In the genomic region with DNA sequence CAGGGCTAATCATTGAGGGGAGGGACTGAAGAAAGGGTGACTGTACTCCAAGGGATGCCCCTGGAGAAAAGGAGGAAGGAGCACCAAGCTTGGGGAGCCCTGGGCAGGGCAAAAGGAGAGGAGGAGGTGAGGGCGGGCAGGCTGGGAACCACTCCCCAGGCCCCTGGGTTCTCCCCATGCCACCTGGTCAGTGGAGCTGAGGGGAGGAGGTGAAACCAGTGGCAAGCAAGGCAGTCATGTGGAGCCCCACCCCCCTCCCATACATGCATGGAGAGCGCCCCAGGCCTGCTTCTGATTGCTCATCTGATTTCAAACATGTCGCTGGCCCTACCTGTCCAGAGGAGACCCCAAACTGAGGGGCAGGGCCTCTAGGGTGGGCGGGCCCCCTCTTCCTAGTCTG, we compare ENCODE assay signal across 18 cellular contexts. TPM values are rescaled to one million over a fixed set of nuclear protein-coding genes. Genes with fewer than 3 reads are reported as not detected.
A peak's percentile ranks its signal among the peaks of the same experiment; 100 is the strongest.
DNase-seq lines count a peak whose midpoint lies in the region; ATAC-seq and TF ChIP-seq lines count a peak whose summit lies in the region.
"Had no signal": no experiment of that assay in that cellular context is flagged by ENCODE, and none has a peak within 500 bp of the region (broad histone marks: within the 10 kb centered on the region; RNA-seq: fewer than 3 reads in every experiment).

No MANE protein-coding gene starts in this region.

- peaks cover 46% of the 10 kb centered on the region for H3K4me1 Mint-ChIP-seq in activated CD8-positive, alpha-beta T cell treated with anti-CD3 and anti-CD28 coated beads, Interleukin-2, amount 10 ng/mL, durations not matched to agents 7 days and 5 days (ENCODE audit: low read depth)
- H3K4me1 Mint-ChIP-seq in activated CD8-positive, alpha-beta T cell treated with anti-CD3 and anti-CD28 coated beads for 36 hours (ENCODE audit: low read depth): peaks cover 41% of the 10 kb centered on the region
- no peaks in the 10 kb centered on the region for H3K4me1 Mint-ChIP-seq in chondrocyte (ENCODE audit: low read depth)

- no peak for ATAC-seq in activated CD8-positive, alpha-beta T cell treated with anti-CD3 and anti-CD28 coated beads, Interleukin-2, amount 10 ng/mL, durations not matched to agents 7 days and 5 days
- ATAC-seq in activated CD8-positive, alpha-beta T cell treated with anti-CD3 and anti-CD28 coated beads for 36 hours: no peak
- ATAC-seq in body of pancreas (no peak), HG03378 (IDR thresholded peaks at IDR 0.05; ENCODE audit: unreplicated experiment) (no peak)

- H3K27ac Mint-ChIP-seq in activated CD8-positive, alpha-beta T cell treated with anti-CD3 and anti-CD28 coated beads, Interleukin-2, amount 10 ng/mL, durations not matched to agents 7 days and 5 days: peak overlapping the region; percentile 41
- H3K27ac Mint-ChIP-seq in activated CD8-positive, alpha-beta T cell treated with anti-CD3 and anti-CD28 coated beads for 36 hours: no peak overlapping the region
- no peak overlapping the region for H3K27ac Mint-ChIP-seq in chondrocyte (ENCODE audit: unreplicated experiment)
- H3K27ac Mint-ChIP-seq: CD4-positive, alpha-beta T cell; HFFc6 had no signal

- no peak for DNase-seq in activated CD8-positive, alpha-beta T cell treated with anti-CD3 and anti-CD28 coated beads, Interleukin-2, amount 10 ng/mL, durations not matched to agents 7 days and 5 days
- no peak for DNase-seq in activated CD8-positive, alpha-beta T cell treated with anti-CD3 and anti-CD28 coated beads for 36 hours
- DNase-seq in chondrocyte (ENCODE audit: low spot score) (peak; percentile 63), posterior vena cava (ENCODE audit: low spot score) (peak; percentile 26), body of pancreas (no peak), superior temporal gyrus (ENCODE audit: extremely low spot score) (no peak)
- DNase-seq: AML-193; Caco-2; CD4-positive, alpha-beta T cell; GM23248; HCEC 1CT; HFFc6 had no signal

- H3K4me3 ChIP-seq in body of pancreas: no peak overlapping the region
- H3K4me3 ChIP-seq: A549, GM23248 had no signal

- no peak for TF ChIP-seq POLR2A in body of pancreas (IDR thresholded peaks at IDR 0.05)

- no peaks in the 10 kb centered on the region for H3K36me3 ChIP-seq in body of pancreas (replicated peaks in 1 of 2; ENCODE audit: insufficient read depth in 1 of 2, low read depth in 2 of 2)

- H3K27me3 ChIP-seq in body of pancreas: peaks cover 0 to 12% of the 10 kb centered on the region in 2 donors

- H3K27me3 Mint-ChIP-seq in activated CD8-positive, alpha-beta T cell treated with anti-CD3 and anti-CD28 coated beads, Interleukin-2, amount 10 ng/mL, durations not matched to agents 7 days and 5 days (ENCODE audit: low read depth): peaks cover 26% of the 10 kb centered on the region
- H3K27me3 Mint-ChIP-seq in activated CD8-positive, alpha-beta T cell treated with anti-CD3 and anti-CD28 coated beads for 36 hours: peaks cover 49% of the 10 kb centered on the region
- H3K27me3 Mint-ChIP-seq in chondrocyte (ENCODE audit: low read depth): peaks cover 54% of the 10 kb centered on the region

- H3K4me1 ChIP-seq in body of pancreas: peaks cover 3% of the 10 kb centered on the region
- H3K4me1 ChIP-seq: A549, Caco-2 had no signal

- no peaks in the 10 kb centered on the region for H3K9me3 Mint-ChIP-seq in activated CD8-positive, alpha-beta T cell treated with anti-CD3 and anti-CD28 coated beads, Interleukin-2, amount 10 ng/mL, durations not matched to agents 7 days and 5 days (ENCODE audit: insufficient read depth)
- no peaks in the 10 kb centered on the region for H3K9me3 Mint-ChIP-seq in activated CD8-positive, alpha-beta T cell treated with anti-CD3 and anti-CD28 coated beads for 36 hours
- no peaks in the 10 kb centered on the region for H3K9me3 Mint-ChIP-seq in chondrocyte (ENCODE audit: low read depth)
- H3K9me3 Mint-ChIP-seq: CD4-positive, alpha-beta T cell; HFFc6 had no signal

- POLR2A ChIA-PET in activated CD8-positive, alpha-beta T cell treated with anti-CD3 and anti-CD28 coated beads, Interleukin-2, amount 10 ng/mL, durations not matched to agents 7 days and 5 days (lab: Charles Lee): interaction anchor here (1.5 kb wide), 1 partner anchor 32 kb away, joined by 6 read pairs; no protein-coding TSS in a partner anchor
- POLR2A ChIA-PET in activated CD8-positive, alpha-beta T cell treated with anti-CD3 and anti-CD28 coated beads for 36 hours (lab: Charles Lee): interaction anchor here (1.0 kb wide), 1 partner anchor 12 kb away, joined by 3 read pairs; no protein-coding TSS in a partner anchor

- 41 to 69% methylated on average over 2 to 4 of the region's 4 CpGs for WGBS in body of pancreas, 2 donors

- TF ChIP-seq CTCF in activated CD8-positive, alpha-beta T cell treated with anti-CD3 and anti-CD28 coated beads for 36 hours (IDR thresholded peaks at IDR 0.05): no peak
- TF ChIP-seq CTCF in chondrocyte (IDR thresholded peaks at IDR 0.05) (no peak), body of pancreas (IDR thresholded peaks at IDR 0.05) (no peak)

- no peaks in the 10 kb centered on the region for H3K9me3 ChIP-seq in body of pancreas
- H3K9me3 ChIP-seq: A549, Caco-2 had no signal

- H3K4me3 Mint-ChIP-seq in activated CD8-positive, alpha-beta T cell treated with anti-CD3 and anti-CD28 coated beads, Interleukin-2, amount 10 ng/mL, durations not matched to agents 7 days and 5 days: no peak overlapping the region
- no peak overlapping the region for H3K4me3 Mint-ChIP-seq in activated CD8-positive, alpha-beta T cell treated with anti-CD3 and anti-CD28 coated beads for 36 hours
- no peak overlapping the region for H3K4me3 Mint-ChIP-seq in chondrocyte (ENCODE audit: unreplicated experiment)
- H3K4me3 Mint-ChIP-seq: CD4-positive, alpha-beta T cell; HFFc6 had no signal

- peaks cover 2% of the 10 kb centered on the region for H3K36me3 Mint-ChIP-seq in activated CD8-positive, alpha-beta T cell treated with anti-CD3 and anti-CD28 coated beads, Interleukin-2, amount 10 ng/mL, durations not matched to agents 7 days and 5 days (ENCODE audit: low read depth)
- no peaks in the 10 kb centered on the region for H3K36me3 Mint-ChIP-seq in activated CD8-positive, alpha-beta T cell treated with anti-CD3 and anti-CD28 coated beads for 36 hours (ENCODE audit: low read depth)
- peaks cover 2% of the 10 kb centered on the region for H3K36me3 Mint-ChIP-seq in chondrocyte (ENCODE audit: low read depth)

- CTCF ChIA-PET in activated CD8-positive, alpha-beta T cell treated with anti-CD3 and anti-CD28 coated beads, Interleukin-2, amount 10 ng/mL, durations not matched to agents 7 days and 5 days (lab: Charles Lee): interaction anchor here (1.8 to 10.1 kb wide), 2 partner anchors 17 to 114 kb away, joined by 5 to 313 read pairs; partner anchors contain the start of genes INSRR and NTRK1
- CTCF ChIA-PET in activated CD8-positive, alpha-beta T cell treated with anti-CD3 and anti-CD28 coated beads for 36 hours (lab: Charles Lee): interaction anchor here (7.7 to 13.7 kb wide), 2 partner anchors 21 to 50 kb away, joined by 144 to 273 read pairs; partner anchors contain the start of genes INSRR, NTRK1 and PEAR1

- H3K27ac ChIP-seq in body of pancreas: no peak overlapping the region
- H3K27ac ChIP-seq: 22Rv1, A549, C4-2B, GM23248 had no signal

- intact Hi-C loops in activated CD8-positive, alpha-beta T cell treated with anti-CD3 and anti-CD28 coated beads for 36 hours (cut with micrococcal nuclease): no loop called here
- intact Hi-C loops in posterior vena cava (cut with DNase I) (no loop called here), body of pancreas (cut with DNase I) (no loop called here)

RNA-seq across cellular contexts. Expression of gene INSRR, which starts 18.7 kb away (rescaled TPM):
- total RNA-seq in activated CD8-positive, alpha-beta T cell treated with anti-CD3 and anti-CD28 coated beads, Interleukin-2, amount 10 ng/mL, durations not matched to agents 7 days and 5 days: under 1 TPM; 0.21 TPM
- under 1 TPM; 0.47 to 0.54 TPM for total RNA-seq in activated CD8-positive, alpha-beta T cell treated with anti-CD3 and anti-CD28 coated beads for 36 hours
- total RNA-seq in chondrocyte (not detected in 3 replicates), posterior vena cava (under 1 TPM; 0.19 to 0.23 TPM), body of pancreas (under 1 TPM in 1 of 2 donors, not detected in 1; under 0.01 TPM)
- total RNA-seq: Caco-2; CD4-positive, alpha-beta T cell; GM23248; H4; HFFc6 had no signal

RNA-seq across cellular contexts. Expression of gene NTRK1, which starts 20.5 kb away (rescaled TPM):
- total RNA-seq in activated CD8-positive, alpha-beta T cell treated with anti-CD3 and anti-CD28 coated beads, Interleukin-2, amount 10 ng/mL, durations not matched to agents 7 days and 5 days: 1 to 10 TPM; 9.9 TPM
- total RNA-seq in activated CD8-positive, alpha-beta T cell treated with anti-CD3 and anti-CD28 coated beads for 36 hours: 10 to 100 TPM; 23.5 to 25.9 TPM
- total RNA-seq in chondrocyte (not detected in 3 replicates), posterior vena cava (1 to 10 TPM; 3.5 to 3.9 TPM), body of pancreas (under 1 TPM in 1 of 2 donors, not detected in 1; 0.99 TPM)
- total RNA-seq: Caco-2, HT-29 had no signal

RNA-seq across cellular contexts. Expression of gene SH2D2A, which starts 23.5 kb away (rescaled TPM):
- 10 to 100 TPM; 84.0 to 86.7 TPM for total RNA-seq in activated CD8-positive, alpha-beta T cell treated with anti-CD3 and anti-CD28 coated beads, Interleukin-2, amount 10 ng/mL, durations not matched to agents 7 days and 5 days
- total RNA-seq in activated CD8-positive, alpha-beta T cell treated with anti-CD3 and anti-CD28 coated beads for 36 hours: 100 to 1,000 TPM; 297 to 315 TPM
- not detected in 3 replicates for total RNA-seq in chondrocyte
- 1 to 10 TPM; 3.2 to 3.4 TPM for total RNA-seq in posterior vena cava
- under 1 TPM in 1 of 2 donors, not detected in 1; 0.99 TPM for total RNA-seq in body of pancreas
- total RNA-seq: GM23248 had no signal

RNA-seq across cellular contexts. Expression of gene PEAR1, which starts 53.3 kb away (rescaled TPM):
- under 1 TPM; 0.21 to 0.40 TPM for total RNA-seq in activated CD8-positive, alpha-beta T cell treated with anti-CD3 and anti-CD28 coated beads, Interleukin-2, amount 10 ng/mL, durations not matched to agents 7 days and 5 days
- under 1 TPM in 1 of 2 experiments, not detected in 1; 0.07 TPM for total RNA-seq in activated CD8-positive, alpha-beta T cell treated with anti-CD3 and anti-CD28 coated beads for 36 hours
- total RNA-seq in chondrocyte: 1.4 to 13.7 TPM (median 9.9 TPM) in 3 replicates
- total RNA-seq in posterior vena cava: 10 to 100 TPM; 14.5 to 14.6 TPM
- total RNA-seq in body of pancreas: 1 to 10 TPM; 5.2 to 7.6 TPM
- total RNA-seq: H4 had no signal

Comparison
In these comparisons a context has a peak if more than half of its experiments do, and no peak if none do; other contexts are left out.
1. DNase-seq: peak in chondrocyte (single experiment) and posterior vena cava (single experiment); none in activated CD8-positive, alpha-beta T cell treated with anti-CD3 and anti-CD28 coated beads, Interleukin-2, amount 10 ng/mL, durations not matched to agents 7 days and 5 days (single experiment), activated CD8-positive, alpha-beta T cell treated with anti-CD3 and anti-CD28 coated beads for 36 hours (single experiment), body of pancreas (0 of 4) and superior temporal gyrus (single experiment).
2. RNA of gene SH2D2A, which starts 23.5 kb away (total RNA-seq): 297 to 315 TPM in activated CD8-positive, alpha-beta T cell treated with anti-CD3 and anti-CD28 coated beads for 36 hours and 84.0 to 86.7 TPM in activated CD8-positive, alpha-beta T cell treated with anti-CD3 and anti-CD28 coated beads, Interleukin-2, amount 10 ng/mL, durations not matched to agents 7 days and 5 days; 3.2 to 3.4 TPM in posterior vena cava, 0.99 TPM in body of pancreas and not detected in chondrocyte; every median in the first group is over 10 times any median in the second.